20 cellular contexts compared by ENCODE assay signal in the genomic region with DNA sequence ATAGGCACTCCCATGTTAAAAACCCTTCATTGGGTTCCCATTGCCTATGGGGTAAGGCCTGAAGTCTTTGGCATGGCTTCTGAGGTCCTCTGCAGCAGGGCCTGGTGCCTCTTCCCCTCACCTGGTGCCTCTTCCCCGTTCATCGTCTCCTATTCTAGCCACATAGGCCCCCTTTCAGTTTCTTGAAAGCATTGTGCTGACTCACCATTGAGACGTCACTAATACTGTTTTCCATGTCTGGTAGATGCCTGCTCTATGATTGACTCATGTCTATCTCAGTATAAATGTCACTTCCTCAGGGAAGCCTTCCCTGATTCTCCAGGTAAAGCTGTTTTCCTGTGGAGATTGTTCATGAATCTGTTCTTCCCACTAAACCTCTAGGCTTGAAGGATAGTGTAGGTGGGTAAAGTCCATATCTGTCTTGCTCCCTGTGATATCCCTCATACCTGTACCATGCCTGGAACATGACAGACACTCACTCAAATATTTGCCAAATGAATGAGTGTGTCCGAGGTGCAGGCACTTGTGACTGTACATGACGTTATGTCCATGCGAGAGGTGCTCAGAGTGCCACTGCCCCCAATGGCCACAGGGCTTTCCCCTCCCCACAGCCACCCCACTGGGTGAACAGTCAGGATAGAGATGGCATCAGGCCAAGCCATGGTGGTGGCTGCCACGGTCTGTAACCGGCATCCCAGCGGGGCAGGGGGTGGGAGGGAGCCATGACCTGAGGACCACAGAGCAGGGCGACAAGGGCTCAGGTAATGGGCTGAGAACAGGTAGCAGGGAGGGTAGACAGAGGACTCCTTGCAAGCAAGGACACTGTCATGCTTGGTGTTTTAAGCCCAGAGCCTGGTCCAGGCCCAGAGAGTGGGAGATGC.
"Had no signal": no experiment of that assay in that cellular context is flagged by ENCODE, and none has a peak within 500 bp of the region (broad histone marks: within the 10 kb centered on the region; RNA-seq: fewer than 3 reads in every experiment).

No MANE protein-coding gene starts in this region.

- H3K27ac ChIP-seq: lower lobe of right lung, neural progenitor cell, vagina had no signal

- H3K4me1 Mint-ChIP-seq: neural progenitor cell had no signal

- H3K4me3 ChIP-seq: heart left ventricle, left lung, lower lobe of right lung, neural progenitor cell, vagina had no signal

- H3K4me3 Mint-ChIP-seq: dendritic cell treated with granulocyte-macrophage colony-stimulating factor and Interleukin-4, amounts not matched to agents 40 ng/mL and 50 ng/mL, for 4 days; endodermal cell; natural killer cell treated with Interleukin-12 subunit alpha and Interleukin-12 subunit beta and Interleukin-15 and Interleukin-18, amount 100 ng/mL, for 72 hours; neural progenitor cell; type B pancreatic cell had no signal

- ATAC-seq: left lung, lower lobe of right lung had no signal

- H3K36me3 ChIP-seq: heart left ventricle, left lung, lower lobe of right lung, neural progenitor cell, vagina had no signal

- H3K4me2 ChIP-seq: neural progenitor cell had no signal

- H3K9ac ChIP-seq: neural progenitor cell had no signal

- H3K9me3 Mint-ChIP-seq: dendritic cell treated with granulocyte-macrophage colony-stimulating factor and Interleukin-4, amounts not matched to agents 40 ng/mL and 50 ng/mL, for 4 days; natural killer cell treated with Interleukin-12 subunit alpha and Interleukin-12 subunit beta and Interleukin-15 and Interleukin-18, amount 100 ng/mL, for 72 hours; neural progenitor cell had no signal

- H3K27ac Mint-ChIP-seq: dendritic cell treated with granulocyte-macrophage colony-stimulating factor and Interleukin-4, amounts not matched to agents 40 ng/mL and 50 ng/mL, for 4 days; endodermal cell; natural killer cell treated with Interleukin-12 subunit alpha and Interleukin-12 subunit beta and Interleukin-15 and Interleukin-18, amount 100 ng/mL, for 72 hours; neural progenitor cell; type B pancreatic cell had no signal

- H3K4me1 ChIP-seq: left lung, lower lobe of right lung, neural progenitor cell had no signal

- DNase-seq: cerebellar nuclear complex; endodermal cell; foreskin melanocyte; heart left ventricle; hypothalamus; lower lobe of right lung; mesenchymal stem cell; midbrain; occipital lobe; stimulated activated CD4-positive, alpha-beta T cell treated with anti-CD3 and anti-CD28 coated beads, Interleukin-2, amount 100 ng/mL, for 24 hours; stimulated activated CD4-positive, alpha-beta T cell treated with anti-CD3 and anti-CD28 coated beads, Interleukin-4, amount 100 ng/mL, for 4 hours; stimulated activated naive CD4-positive, alpha-beta T cell treated with Interleukin-2 at 50 U/mL for 16 hours had no signal

- FAIRE-seq: colon, islet of Langerhans had no signal

- H2AFZ ChIP-seq: neural progenitor cell had no signal

- H3K27me3 Mint-ChIP-seq: type B pancreatic cell had no signal

- H3K36me3 Mint-ChIP-seq: natural killer cell treated with Interleukin-12 subunit alpha and Interleukin-12 subunit beta and Interleukin-15 and Interleukin-18, amount 100 ng/mL, for 72 hours; neural progenitor cell; type B pancreatic cell had no signal

- H3K27me3 ChIP-seq: heart left ventricle, left lung, neural progenitor cell, vagina had no signal

- H3K9me3 ChIP-seq: heart left ventricle, left lung, lower lobe of right lung, vagina had no signal
